In genomic region chr3:128969993-128970740, GRCh38 we compare ENCODE assay signal across 8 cellular contexts. TPM values are rescaled to one million over a fixed set of nuclear protein-coding genes. Genes with fewer than 3 reads are reported as not detected.
DNase-seq lines count a peak whose midpoint lies in the region; ATAC-seq and TF ChIP-seq lines count a peak whose summit lies in the region.

No MANE protein-coding gene starts in this region.

- H3K27me3 ChIP-seq in WERI-Rb-1 (ENCODE audit: insufficient read depth, low read depth, severe bottlenecking) (no peaks in the 10 kb centered on the region), mammary epithelial cell (ENCODE audit: insufficient read depth, low read length) (no peaks in the 10 kb centered on the region)

- WGBS in mammary epithelial cell (ENCODE audit: low coverage, missing lambda C conversion rate): 3% methylated on average over 12 of the region's 12 CpGs

- H3K4me3 ChIP-seq in WERI-Rb-1 (ENCODE audit: low read depth, low read length): no peak overlapping the region
- no peak overlapping the region for H3K4me3 ChIP-seq in mammary epithelial cell (replicated peaks in 1 of 3; ENCODE audit: insufficient read depth in 1 of 3, low read depth in 2 of 3, low read length in 3 of 3)

- intact Hi-C loops in mammary epithelial cell (cut with micrococcal nuclease): loop anchor here (1.0 to 5.0 kb wide), 7 partner anchors 23 to 347 kb away; partner anchors contain the start of gene ISY1

- CTCF ChIA-PET in mammary epithelial cell (lab: Charles Lee; ENCODE audit: low non-redundant PET): interaction anchor here (0.6 to 1.0 kb wide), 11 partner anchors 11 to 284 kb away, joined by 3 to 16 read pairs (median 5); partner anchors contain the start of gene COPG1

- peaks cover 11% of the 10 kb centered on the region for H3K4me1 ChIP-seq in mammary epithelial cell (ENCODE audit: insufficient read depth, low read length)

- no peak overlapping the region for H2AFZ ChIP-seq in mammary epithelial cell (ENCODE audit: low read depth, low read length)

- DNase-seq in DMS 273 (lab: John Stamatoyannopoulos, UW; ENCODE audit: unreplicated experiment) (peak; percentile 82), DMS 273 treated with DMSO at 0.1 percent for 48 hours (lab: John Stamatoyannopoulos, UW) (no peak), NCI-H2029 treated with DMSO at 0.1 percent for 48 hours (lab: John Stamatoyannopoulos, UW) (peak; percentile 67), WERI-Rb-1 (peak; percentile 34), mammary epithelial cell (no peak), left lobe of liver (ENCODE audit: low spot score) (no peak)
- peak in 2 of 3 experiments; percentile 26 to 28 for DNase-seq in stimulated activated CD4-positive, alpha-beta T cell treated with anti-CD3 and anti-CD28 coated beads, TNF-alpha, amount 100 ng/mL, for 4 hours (ENCODE audit: low read depth in 3 of 3)

- H4K20me1 ChIP-seq in mammary epithelial cell (ENCODE audit: insufficient read depth, low read length): no peaks in the 10 kb centered on the region

- peak; percentile 79 for TF ChIP-seq CTCF in WERI-Rb-1 (IDR thresholded peaks at IDR 0.05; ENCODE audit: low read depth, low read length)
- TF ChIP-seq CTCF in mammary epithelial cell (conservative IDR thresholded peaks at IDR 0.05 in 1 of 2, IDR thresholded peaks at IDR 0.05 in 1 of 2; ENCODE audit: extremely low read depth in 1 of 2, insufficient read depth in 1 of 2, low read depth in 1 of 2, low read length in 2 of 2): peak; percentile 83 to 90

- in situ Hi-C loops in mammary epithelial cell (cut with MboI; ENCODE audit: low sequenced_read_pairs in 2 of 2): no loop called here

- H3K36me3 ChIP-seq in WERI-Rb-1 (no peaks in the 10 kb centered on the region), mammary epithelial cell (ENCODE audit: insufficient read depth, low read length) (no peaks in the 10 kb centered on the region)

- no peak overlapping the region for H3K4me2 ChIP-seq in mammary epithelial cell (ENCODE audit: insufficient read depth, low read depth, low read length)

- no peaks in the 10 kb centered on the region for H3K79me2 ChIP-seq in mammary epithelial cell (ENCODE audit: insufficient read depth, low read length)

- dilution Hi-C loops in mammary epithelial cell (cut with HindIII; ENCODE audit: low sequenced_read_pairs): no loop called here

- ATAC-seq in left lobe of liver (peak; percentile 84), GM21619 (IDR thresholded peaks at IDR 0.05; ENCODE audit: unreplicated experiment) (no peak)

- H3K9me3 ChIP-seq in WERI-Rb-1 (ENCODE audit: severe bottlenecking) (no peaks in the 10 kb centered on the region), mammary epithelial cell (replicated peaks; ENCODE audit: insufficient read depth, low read length) (no peaks in the 10 kb centered on the region)

- no TSS peak for BruUV-seq in mammary epithelial cell (replicated peaks; lab: Mats Ljungman, UMichigan)

- no peak overlapping the region for H3K27ac ChIP-seq in WERI-Rb-1
- H3K27ac ChIP-seq in mammary epithelial cell (ENCODE audit: insufficient read depth, low read depth, low read length): no peak overlapping the region

- H3K9ac ChIP-seq in mammary epithelial cell (ENCODE audit: insufficient read depth, low read length): no peak overlapping the region

RNA-seq across cellular contexts. Expression of gene CFAP92, which starts 23.7 kb away (rescaled TPM):
- total RNA-seq in mammary epithelial cell (1 to 10 TPM in 1 of 2 donors, under 1 TPM in 1; 0.83 to 1.0 TPM), left lobe of liver (not detected)
- polyA plus RNA-seq in mammary epithelial cell: 0.29 TPM
- polyA minus RNA-seq in mammary epithelial cell: 3.5 TPM

RNA-seq across cellular contexts. Expression of gene EFCC1, which starts 30.9 kb away (rescaled TPM):
- total RNA-seq in mammary epithelial cell (under 1 TPM in 1 of 2 donors, not detected in 1; under 0.01 TPM), left lobe of liver (0.53 TPM)
- polyA plus RNA-seq in mammary epithelial cell: not detected
- not detected for polyA minus RNA-seq in mammary epithelial cell

Comparison
In these comparisons a context has a peak if more than half of its experiments do, and no peak if none do; other contexts are left out.
1. DNase-seq: peak in DMS 273 (single experiment), NCI-H2029 treated with DMSO at 0.1 percent for 48 hours (single experiment), WERI-Rb-1 (single experiment) and stimulated activated CD4-positive, alpha-beta T cell treated with anti-CD3 and anti-CD28 coated beads, TNF-alpha, amount 100 ng/mL, for 4 hours (2 of 3); none in DMS 273 treated with DMSO at 0.1 percent for 48 hours (single experiment), mammary epithelial cell (single experiment) and left lobe of liver (single experiment).